ENCODE assay signal across 16 cellular contexts in the genomic region with DNA sequence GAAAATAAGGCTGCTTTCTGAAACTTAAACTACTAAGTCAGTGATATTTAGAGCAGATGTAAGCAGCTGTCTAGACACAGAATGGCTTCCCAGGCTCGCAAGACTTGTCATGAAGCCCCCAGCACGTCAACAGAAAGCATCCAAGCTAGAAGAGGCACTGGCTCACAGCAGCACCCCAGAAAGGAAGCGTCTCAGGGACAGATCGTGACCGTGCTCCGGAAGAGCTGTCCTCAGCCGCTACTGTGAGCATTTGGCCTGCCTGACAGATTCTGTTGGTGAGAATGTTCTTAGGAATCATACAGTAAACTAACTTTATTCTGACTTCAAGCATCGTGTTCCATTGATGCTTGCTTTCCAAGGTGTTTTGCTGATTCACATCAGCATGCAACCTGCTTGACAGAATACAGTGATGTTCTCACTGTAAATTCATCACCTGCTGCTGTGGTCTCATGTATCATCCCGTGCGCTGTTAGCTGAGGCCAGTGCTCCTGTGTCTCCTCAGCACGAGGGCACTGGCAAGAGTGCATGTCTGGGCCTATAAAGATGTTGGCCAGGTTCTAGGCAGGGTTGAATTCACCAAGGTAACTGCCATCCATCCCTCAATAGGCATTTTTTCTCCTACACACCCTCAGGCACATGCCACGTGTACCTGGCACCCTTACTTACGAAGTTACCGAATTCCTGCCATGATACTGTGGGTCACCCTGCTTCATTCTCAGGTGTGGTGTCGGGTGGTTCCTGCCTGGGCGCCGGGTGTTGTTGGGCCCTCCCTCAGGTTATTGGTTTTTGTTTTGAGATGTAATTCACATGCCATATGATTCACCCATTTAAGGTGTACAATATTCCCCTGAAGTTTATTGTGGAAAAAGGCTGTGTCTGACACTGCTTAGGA. TPM values are rescaled to one million over a fixed set of nuclear protein-coding genes. Genes with fewer than 3 reads are reported as not detected.
DNase-seq lines count a peak whose midpoint lies in the region; ATAC-seq and TF ChIP-seq lines count a peak whose summit lies in the region.
"Had no signal": no experiment of that assay in that cellular context is flagged by ENCODE, and none has a peak within 500 bp of the region (broad histone marks: within the 10 kb centered on the region; RNA-seq: fewer than 3 reads in every experiment).

No MANE protein-coding gene starts in this region.

- 59% methylated on average over 17 of the region's 17 CpGs for WGBS in prostate gland

- H3K9me3 Mint-ChIP-seq in activated CD4-positive, alpha-beta T cell treated with anti-CD3 and anti-CD28 coated beads, Interleukin-2, amount 10 ng/mL, durations not matched to agents 24 days and 14 days: no peaks in the 10 kb centered on the region
- H3K9me3 Mint-ChIP-seq: activated naive CD8-positive, alpha-beta T cell treated with anti-CD3 and anti-CD28 coated beads, Interleukin-2, amount 50 U/mL, for 24 hours; CD8-positive, alpha-beta memory T cell; memory B cell had no signal

- TF ChIP-seq POLR2A in prostate gland (IDR thresholded peaks at IDR 0.05): no peak

- H3K27ac ChIP-seq in epithelial cell of prostate: peak overlapping the region; percentile 13
- peak overlapping the region; percentile 5 to 24 for H3K27ac ChIP-seq in prostate gland

- peaks cover 24% of the 10 kb centered on the region for H3K4me1 ChIP-seq in prostate gland (replicated peaks)

- TF ChIP-seq CTCF in prostate gland (IDR thresholded peaks at IDR 0.05): no peak

- no peaks in the 10 kb centered on the region for H3K36me3 ChIP-seq in prostate gland

- H3K27me3 ChIP-seq in prostate gland (replicated peaks; ENCODE audit: insufficient read depth): no peaks in the 10 kb centered on the region

- ATAC-seq in HG02885 (IDR thresholded peaks at IDR 0.05; ENCODE audit: poor library complexity, unreplicated experiment) (no peak), HG03460 (IDR thresholded peaks at IDR 0.05; ENCODE audit: unreplicated experiment) (no peak)
- ATAC-seq: activated naive CD8-positive, alpha-beta T cell treated with anti-CD3 and anti-CD28 coated beads, Interleukin-2, amount 50 U/mL, for 24 hours had no signal

- H3K4me3 Mint-ChIP-seq in activated CD4-positive, alpha-beta T cell treated with anti-CD3 and anti-CD28 coated beads, Interleukin-2, amount 10 ng/mL, durations not matched to agents 24 days and 14 days: no peak overlapping the region
- H3K4me3 Mint-ChIP-seq: activated naive CD8-positive, alpha-beta T cell treated with anti-CD3 and anti-CD28 coated beads, Interleukin-2, amount 50 U/mL, for 24 hours; CD8-positive, alpha-beta memory T cell; memory B cell had no signal

- no peaks in the 10 kb centered on the region for H3K27me3 Mint-ChIP-seq in activated CD4-positive, alpha-beta T cell treated with anti-CD3 and anti-CD28 coated beads, Interleukin-2, amount 10 ng/mL, durations not matched to agents 24 days and 14 days
- H3K27me3 Mint-ChIP-seq: activated naive CD8-positive, alpha-beta T cell treated with anti-CD3 and anti-CD28 coated beads, Interleukin-2, amount 50 U/mL, for 24 hours; CD8-positive, alpha-beta memory T cell; memory B cell had no signal

- H3K4me3 ChIP-seq in prostate gland: no peak overlapping the region

- H3K27ac Mint-ChIP-seq in activated CD4-positive, alpha-beta T cell treated with anti-CD3 and anti-CD28 coated beads, Interleukin-2, amount 10 ng/mL, durations not matched to agents 24 days and 14 days: peak overlapping the region; percentile 73
- H3K27ac Mint-ChIP-seq: activated naive CD8-positive, alpha-beta T cell treated with anti-CD3 and anti-CD28 coated beads, Interleukin-2, amount 50 U/mL, for 24 hours; memory B cell had no signal

- peaks cover 20% of the 10 kb centered on the region for H3K4me1 Mint-ChIP-seq in activated CD4-positive, alpha-beta T cell treated with anti-CD3 and anti-CD28 coated beads, Interleukin-2, amount 10 ng/mL, durations not matched to agents 24 days and 14 days

- intact Hi-C loops in activated CD4-positive, alpha-beta T cell treated with anti-CD3 and anti-CD28 coated beads, Interleukin-2, amount 10 ng/mL, durations not matched to agents 24 days and 14 days (cut with micrococcal nuclease): no loop called here
- intact Hi-C loops in prostate gland (cut with DNase I): no loop called here

- H3K9me3 ChIP-seq in prostate gland: no peaks in the 10 kb centered on the region

- H3K36me3 Mint-ChIP-seq in activated CD4-positive, alpha-beta T cell treated with anti-CD3 and anti-CD28 coated beads, Interleukin-2, amount 10 ng/mL, durations not matched to agents 24 days and 14 days (ENCODE audit: low read depth): peaks cover 3% of the 10 kb centered on the region

- DNase-seq in activated CD4-positive, alpha-beta T cell treated with anti-CD3 and anti-CD28 coated beads, Interleukin-2, amount 10 ng/mL, durations not matched to agents 24 days and 14 days: no peak
- no peak for DNase-seq in activated CD4-positive, alpha-beta T cell treated with anti-CD3 and anti-CD28 coated beads for 48 hours
- DNase-seq in epithelial cell of prostate (ENCODE audit: low read depth, low spot score) (no peak), prostate gland (ENCODE audit: low spot score) (no peak)
- DNase-seq: activated CD4-positive, CD25-positive, alpha-beta regulatory T cell; activated naive CD8-positive, alpha-beta T cell treated with anti-CD3 and anti-CD28 coated beads, Interleukin-2, amount 50 U/mL, for 24 hours; activated T-cell treated with anti-CD3 and anti-CD28 coated beads for 4 hours; CD8-positive, alpha-beta memory T cell; NCI-H1105; nucleus accumbens; stimulated activated CD4-positive, alpha-beta T cell treated with anti-CD3 and anti-CD28 coated beads, Interleukin-12 subunit alpha, Interleukin-12 subunit beta, amount 100 ng/mL, for 4 hours; SW 1271 had no signal

RNA-seq across cellular contexts. Expression of gene SPINT2, which starts 15.9 kb away (rescaled TPM):
- 69.6 and 70.7 TPM in 2 replicates for total RNA-seq in activated CD4-positive, alpha-beta T cell treated with anti-CD3 and anti-CD28 coated beads, Interleukin-2, amount 10 ng/mL, durations not matched to agents 24 days and 14 days
- 100 to 1,000 TPM; 349 to 932 TPM for total RNA-seq in prostate gland

RNA-seq across cellular contexts. Expression of gene C19orf33, which starts 23.8 kb away (rescaled TPM):
- 0.52 TPM in 1 of 2 replicates, not detected in the other for total RNA-seq in activated CD4-positive, alpha-beta T cell treated with anti-CD3 and anti-CD28 coated beads, Interleukin-2, amount 10 ng/mL, durations not matched to agents 24 days and 14 days
- total RNA-seq in prostate gland: 10 to 100 TPM in 1 of 2 donors, 1 to 10 TPM in 1; 9.7 to 15.5 TPM
- total RNA-seq: CD8-positive, alpha-beta memory T cell had no signal

RNA-seq across cellular contexts. Expression of gene PPP1R14A, which starts 24.1 kb away (rescaled TPM):
- 60.3 and 61.1 TPM in 2 replicates for total RNA-seq in activated CD4-positive, alpha-beta T cell treated with anti-CD3 and anti-CD28 coated beads, Interleukin-2, amount 10 ng/mL, durations not matched to agents 24 days and 14 days
- 100 to 1,000 TPM in 1 of 2 donors, 10 to 100 TPM in 1; 44.1 to 151 TPM for total RNA-seq in prostate gland
- total RNA-seq: A172 had no signal

RNA-seq across cellular contexts. Expression of gene YIF1B, which starts 35.5 kb away (rescaled TPM):
- total RNA-seq in activated CD4-positive, alpha-beta T cell treated with anti-CD3 and anti-CD28 coated beads, Interleukin-2, amount 10 ng/mL, durations not matched to agents 24 days and 14 days: 83.4 and 84.7 TPM in 2 replicates
- 10 to 100 TPM; 34.7 to 71.9 TPM for total RNA-seq in prostate gland

RNA-seq across cellular contexts. Expression of gene KCNK6, which starts 39.4 kb away (rescaled TPM):
- total RNA-seq in activated CD4-positive, alpha-beta T cell treated with anti-CD3 and anti-CD28 coated beads, Interleukin-2, amount 10 ng/mL, durations not matched to agents 24 days and 14 days: 18.7 and 20.1 TPM in 2 replicates
- 1 to 10 TPM; 5.9 to 7.3 TPM for total RNA-seq in prostate gland
